1 cellular context compared by ENCODE assay signal in the genomic region with DNA sequence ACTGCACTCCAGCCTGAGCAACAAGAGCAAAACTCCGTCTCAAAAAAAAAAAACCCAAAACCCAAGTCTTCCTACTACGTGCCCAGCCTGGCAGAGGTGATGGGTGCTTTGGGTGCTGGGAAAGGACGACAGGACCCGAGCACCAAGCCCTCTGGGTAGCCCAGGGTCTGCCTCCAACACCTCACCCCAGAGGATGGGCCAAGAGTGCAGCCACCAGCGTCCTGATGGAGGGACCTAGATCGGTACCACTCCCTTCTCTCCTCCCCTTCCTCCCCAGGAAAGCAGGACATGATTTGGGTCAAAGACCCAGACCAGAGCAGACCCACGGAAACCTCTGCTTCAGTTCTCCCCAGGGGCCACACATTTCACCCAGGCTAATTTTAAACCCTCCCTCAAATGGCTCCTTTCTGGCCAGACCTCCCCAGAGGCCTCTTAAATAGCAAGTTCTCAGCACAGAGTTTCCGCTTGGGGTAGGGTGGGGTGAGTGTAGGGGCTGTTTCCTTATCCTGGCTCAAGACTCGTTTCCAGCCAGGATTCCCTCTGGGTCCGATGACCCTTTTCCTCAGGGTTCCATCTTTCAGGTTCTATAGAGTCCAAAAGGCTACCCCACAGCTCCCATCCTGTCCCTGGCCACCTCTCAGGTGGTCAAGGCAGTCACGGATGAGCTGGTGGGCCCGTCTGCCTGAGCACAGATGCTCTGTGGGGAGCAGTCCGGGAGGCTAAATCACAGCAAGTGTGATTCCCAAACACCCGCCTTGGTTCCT.
TF ChIP-seq lines count a peak whose summit lies in the region.

No MANE protein-coding gene starts in this region.

TF ChIP-seq in K562, 482 proteins besides CTCF, POLR2A, EP300 and RAD21 (continued from another document):
- TF ChIP-seq, protein P1, sequence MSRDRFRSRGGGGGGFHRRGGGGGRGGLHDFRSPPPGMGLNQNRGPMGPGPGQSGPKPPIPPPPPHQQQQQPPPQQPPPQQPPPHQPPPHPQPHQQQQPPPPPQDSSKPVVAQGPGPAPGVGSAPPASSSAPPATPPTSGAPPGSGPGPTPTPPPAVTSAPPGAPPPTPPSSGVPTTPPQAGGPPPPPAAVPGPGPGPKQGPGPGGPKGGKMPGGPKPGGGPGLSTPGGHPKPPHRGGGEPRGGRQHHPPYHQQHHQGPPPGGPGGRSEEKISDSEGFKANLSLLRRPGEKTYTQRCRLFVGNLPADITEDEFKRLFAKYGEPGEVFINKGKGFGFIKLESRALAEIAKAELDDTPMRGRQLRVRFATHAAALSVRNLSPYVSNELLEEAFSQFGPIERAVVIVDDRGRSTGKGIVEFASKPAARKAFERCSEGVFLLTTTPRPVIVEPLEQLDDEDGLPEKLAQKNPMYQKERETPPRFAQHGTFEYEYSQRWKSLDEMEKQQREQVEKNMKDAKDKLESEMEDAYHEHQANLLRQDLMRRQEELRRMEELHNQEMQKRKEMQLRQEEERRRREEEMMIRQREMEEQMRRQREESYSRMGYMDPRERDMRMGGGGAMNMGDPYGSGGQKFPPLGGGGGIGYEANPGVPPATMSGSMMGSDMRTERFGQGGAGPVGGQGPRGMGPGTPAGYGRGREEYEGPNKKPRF (IDR thresholded peaks at IDR 0.05; ENCODE audit: low read depth, low read length) = no peak
